ENCODE assay signal across 8 cellular contexts in genomic region chr13:74574964-74575728, GRCh38.
DNase-seq lines count a peak whose midpoint lies in the region; ATAC-seq and TF ChIP-seq lines count a peak whose summit lies in the region.

No MANE protein-coding gene starts in this region.

- peak; percentile 1 for DNase-seq in stimulated activated CD4-positive, alpha-beta T cell treated with anti-CD3 and anti-CD28 coated beads, Interleukin-15, amount 100 ng/mL, for 24 hours
- DNase-seq in stimulated activated CD4-positive, alpha-beta T cell treated with anti-CD3 and anti-CD28 coated beads, Interleukin-4, amount 100 ng/mL, for 4 hours, result no peak
- DNase-seq in activated naive CD8-positive, alpha-beta T cell treated with anti-CD3 and anti-CD28 coated beads, Interleukin-2, amount 50 U/mL, for 24 hours, result no peak
- no peak for DNase-seq in left lung
- no peak for DNase-seq in KBM-7

- peaks cover 8% of the 10 kb centered on the region for H3K4me1 Mint-ChIP-seq in activated naive CD8-positive, alpha-beta T cell treated with anti-CD3 and anti-CD28 coated beads, Interleukin-2, amount 50 U/mL, for 24 hours

- peaks cover 0 to 3% of the 10 kb centered on the region in 2 donors for H3K4me1 ChIP-seq in left lung
- H3K4me1 ChIP-seq in urinary bladder (ENCODE audit: insufficient read depth), result no peaks in the 10 kb centered on the region

- no peak overlapping the region for H3K27ac Mint-ChIP-seq in activated naive CD8-positive, alpha-beta T cell treated with anti-CD3 and anti-CD28 coated beads, Interleukin-2, amount 50 U/mL, for 24 hours

- H3K27me3 Mint-ChIP-seq in activated naive CD8-positive, alpha-beta T cell treated with anti-CD3 and anti-CD28 coated beads, Interleukin-2, amount 50 U/mL, for 24 hours, result peaks cover 42% of the 10 kb centered on the region

- H3K9me3 Mint-ChIP-seq in activated naive CD8-positive, alpha-beta T cell treated with anti-CD3 and anti-CD28 coated beads, Interleukin-2, amount 50 U/mL, for 24 hours, result no peaks in the 10 kb centered on the region

- no peak overlapping the region for H3K27ac ChIP-seq in left lung
- H3K27ac ChIP-seq in urinary bladder (ENCODE audit: low read depth), result no peak overlapping the region

- in situ Hi-C loops in KBM-7 (cut with MboI; ENCODE audit: low pct_unique_long_range_greater_than_20kb, low sequenced_read_pairs), result no loop called here

- intact Hi-C loops in left lung (cut with DNase I), result no loop called here

- H3K27me3 ChIP-seq in left lung, result peaks cover 0 to 24% of the 10 kb centered on the region in 2 donors

- peak; percentile 15 for ATAC-seq in activated naive CD8-positive, alpha-beta T cell treated with anti-CD3 and anti-CD28 coated beads, Interleukin-2, amount 50 U/mL, for 24 hours
- ATAC-seq in left lung, result no peak
- no peak for ATAC-seq in HG03097 (IDR thresholded peaks at IDR 0.05; ENCODE audit: low FRiP score, unreplicated experiment)
- ATAC-seq in GM21526 (IDR thresholded peaks at IDR 0.05; ENCODE audit: low FRiP score, unreplicated experiment), result no peak

- H3K36me3 Mint-ChIP-seq in activated naive CD8-positive, alpha-beta T cell treated with anti-CD3 and anti-CD28 coated beads, Interleukin-2, amount 50 U/mL, for 24 hours (ENCODE audit: low read depth), result no peaks in the 10 kb centered on the region

- H3K36me3 ChIP-seq in left lung (no peaks in the 10 kb centered on the region), urinary bladder (ENCODE audit: insufficient read depth) (no peaks in the 10 kb centered on the region)

- no peak for TF ChIP-seq CTCF in left lung (IDR thresholded peaks at IDR 0.05)

- peak overlapping the region; percentile 73 for H3K4me3 Mint-ChIP-seq in activated naive CD8-positive, alpha-beta T cell treated with anti-CD3 and anti-CD28 coated beads, Interleukin-2, amount 50 U/mL, for 24 hours

- WGBS in urinary bladder, result 34% methylated on average over 10 of the region's 10 CpGs

- no peaks in the 10 kb centered on the region for H3K9me3 ChIP-seq in left lung

- H3K4me3 ChIP-seq in left lung (peak overlapping the region; percentile 7 to 13), urinary bladder (ENCODE audit: low read depth, low read length) (peak overlapping the region; percentile 24)
